In the genomic region with DNA sequence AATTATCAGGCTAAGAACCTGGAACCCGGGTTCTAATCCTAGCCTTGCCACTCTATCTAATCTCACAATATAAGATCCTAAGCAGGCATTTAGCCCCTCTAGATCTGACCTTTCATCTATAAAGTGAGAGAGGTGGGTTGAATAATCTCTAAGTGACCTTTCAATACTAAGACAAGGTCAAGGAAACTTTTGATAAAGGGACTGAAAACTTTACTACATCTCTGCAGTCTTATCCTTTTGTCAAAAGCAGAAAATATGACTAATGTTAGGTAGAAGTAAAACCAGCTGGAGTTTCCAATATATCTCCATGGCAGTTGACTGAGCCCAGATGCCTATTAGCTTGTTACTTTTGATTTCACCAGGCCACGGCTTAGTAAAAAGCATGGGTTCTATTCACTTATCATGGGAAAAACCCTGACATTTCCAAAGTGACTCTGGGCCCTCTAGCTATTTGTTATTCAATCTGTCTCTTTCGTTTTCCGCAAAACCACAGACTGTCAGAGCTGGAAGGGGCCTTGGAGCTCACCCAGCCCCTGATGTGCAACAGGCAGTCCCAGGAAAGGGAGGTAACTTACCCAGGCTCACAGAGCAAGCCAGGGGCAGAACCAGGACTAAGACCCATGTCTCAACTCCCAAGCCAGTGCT, we compare ENCODE assay signal across 7 cellular contexts.
A peak's percentile ranks its signal among the peaks of the same experiment; 100 is the strongest.
DNase-seq lines count a peak whose midpoint lies in the region; ATAC-seq lines count a peak whose summit lies in the region.

No MANE protein-coding gene starts in this region.

- H3K4me2 ChIP-seq in GM23248 (ENCODE audit: unreplicated experiment): no peak overlapping the region

- no peak overlapping the region for H3K9ac ChIP-seq in GM23248

- H3K9me3 ChIP-seq in GM23248 (ENCODE audit: low read depth): no peaks in the 10 kb centered on the region

- WGBS in GM23248 (ENCODE audit: low coverage in 1 of 2, low lambda C conversion rate in 2 of 2, missing lambda C conversion rate in 2 of 2), 2 experiments: 49 to 50% methylated on average over 4 of the region's 4 CpGs

- no peak overlapping the region for H3K27ac ChIP-seq in GM23248

- in situ Hi-C loops in GM23248 (cut with MboI): no loop called here

- peak; percentile 84 for DNase-seq in astrocyte of the hippocampus (ENCODE audit: low read depth, low spot score)
- no peak for DNase-seq in sciatic nerve (ENCODE audit: low spot score)
- no peak for DNase-seq in HPDE6-E6E7 (ENCODE audit: extremely low spot score)
- no peak for DNase-seq in stimulated activated CD8-positive, alpha-beta memory T cell treated with anti-CD3 and anti-CD28 coated beads, Interleukin-4, amount 100 ng/mL, for 48 hours
- no peak for DNase-seq in GM23248

- no peaks in the 10 kb centered on the region for H3K9me2 ChIP-seq in GM23248 (ENCODE audit: insufficient read depth)

- H3K79me2 ChIP-seq in GM23248 (ENCODE audit: insufficient read depth): peaks cover 34% of the 10 kb centered on the region

- intact Hi-C loops in sciatic nerve (cut with DNase I): no loop called here

- no peak overlapping the region for H2AFZ ChIP-seq in GM23248

- ATAC-seq in GM18858 (IDR thresholded peaks at IDR 0.05; ENCODE audit: unreplicated experiment) (peak; percentile 31), HG02870 (IDR thresholded peaks at IDR 0.05; ENCODE audit: unreplicated experiment) (peak; percentile 45), sciatic nerve (peak; percentile 72)

- H3K27me3 ChIP-seq in GM23248 (replicated peaks; ENCODE audit: insufficient read depth): no peaks in the 10 kb centered on the region

- H3K36me3 ChIP-seq in GM23248 (ENCODE audit: low read depth): peaks cover 7% of the 10 kb centered on the region; the same call in 1 of the 2 replicates

- no peak overlapping the region for H3K4me3 ChIP-seq in GM23248

- H3K4me1 ChIP-seq in GM23248 (ENCODE audit: insufficient read depth): peaks cover 16% of the 10 kb centered on the region; the same call in 1 of the 2 replicates

- H4K20me1 ChIP-seq in GM23248 (ENCODE audit: insufficient read depth): no peaks in the 10 kb centered on the region

- no peaks in the 10 kb centered on the region for H3F3A ChIP-seq in GM23248 (ENCODE audit: insufficient read depth)
